Comparison of ENCODE assay signal across 10 cellular contexts in genomic region chr11:57647960-57648776, GRCh38. TPM values are rescaled to one million over a fixed set of nuclear protein-coding genes. Genes with fewer than 3 reads are reported as not detected.
DNase-seq lines count a peak whose midpoint lies in the region; ATAC-seq, FAIRE-seq and TF ChIP-seq lines count a peak whose summit lies in the region.
"Had no signal": no experiment of that assay in that cellular context is flagged by ENCODE, and none has a peak within 500 bp of the region (broad histone marks: within the 10 kb centered on the region; RNA-seq: fewer than 3 reads in every experiment).

No MANE protein-coding gene starts in this region.

- H3K27me3 Mint-ChIP-seq in H9 (ENCODE audit: low read depth) = peaks cover 25% of the 10 kb centered on the region
- peaks cover 55% of the 10 kb centered on the region for H3K27me3 Mint-ChIP-seq in activated naive CD8-positive, alpha-beta T cell treated with anti-CD3 and anti-CD28 coated beads for 36 hours

- H2BK120ac ChIP-seq in H9 (ENCODE audit: low read depth, low read length, poor library complexity, severe bottlenecking) = no peak overlapping the region

- no TSS peak for BruUV-seq in HepG2 (replicated peaks; lab: Mats Ljungman, UMichigan)

- H2BK15ac ChIP-seq in H9 (ENCODE audit: low read depth, low read length) = no peak overlapping the region

- H3K4me2 ChIP-seq in H9 (ENCODE audit: insufficient read depth, insufficient read length, low read length) = peak overlapping the region; percentile 51
- no peak overlapping the region for H3K4me2 ChIP-seq in HepG2 (ENCODE audit: low read depth, low read length)

- peak overlapping the region; percentile 42 to 95 (median 93); a peak in 4 of 7 replicates for H3K27ac Mint-ChIP-seq in H9
- H3K27ac Mint-ChIP-seq in activated naive CD8-positive, alpha-beta T cell treated with anti-CD3 and anti-CD28 coated beads for 36 hours = peak overlapping the region; percentile 31
- H3K27ac Mint-ChIP-seq: memory B cell had no signal

- no peak for FAIRE-seq in HepG2 (lab: Jason Lieb, UNC)

- POLR2A ChIA-PET in HepG2 (lab: Yijun Ruan, JAX) = interaction anchor here (1.4 kb wide), 1 partner anchor 8 kb away, joined by 3 read pairs; no protein-coding TSS in a partner anchor

- H3K9me3 ChIP-seq in H9 (ENCODE audit: control insufficient read depth, low read depth, low read length) = no peaks in the 10 kb centered on the region
- H3K9me3 ChIP-seq in HepG2 (ENCODE audit: low read length) = no peaks in the 10 kb centered on the region

- H3T11ph ChIP-seq in H9 (ENCODE audit: low read length) = no peak overlapping the region

- TF ChIP-seq CTCF in H9 (conservative IDR thresholded peaks at IDR 0.05) (no peak), HepG2 (CRISPR knock-in tag; IDR thresholded peaks at IDR 0.05) (no peak), brain microvascular endothelial cell (IDR thresholded peaks at IDR 0.05; ENCODE audit: low read depth, low read length, missing control alignments) (no peak)

- H3K9me3 Mint-ChIP-seq in H9 = no peaks in the 10 kb centered on the region
- no peaks in the 10 kb centered on the region for H3K9me3 Mint-ChIP-seq in activated naive CD8-positive, alpha-beta T cell treated with anti-CD3 and anti-CD28 coated beads for 36 hours
- H3K9me3 Mint-ChIP-seq: memory B cell had no signal

- H3K23me2 ChIP-seq in H9 (ENCODE audit: insufficient read length, low read depth, low read length, poor library complexity, severe bottlenecking) = peaks cover 16% of the 10 kb centered on the region

- H3K4me1 Mint-ChIP-seq in H9 = peaks cover 80 to 89% of the 10 kb centered on the region in 2 experiments
- peaks cover 47% of the 10 kb centered on the region for H3K4me1 Mint-ChIP-seq in activated naive CD8-positive, alpha-beta T cell treated with anti-CD3 and anti-CD28 coated beads for 36 hours

- H3K36me3 Mint-ChIP-seq in H9 (ENCODE audit: insufficient read depth in 1 of 3, low read depth in 3 of 3) = peaks cover 2 to 20% (median 15%) of the 10 kb centered on the region in 3 experiments; a peak in 6 of 7 replicates
- no peaks in the 10 kb centered on the region for H3K36me3 Mint-ChIP-seq in activated naive CD8-positive, alpha-beta T cell treated with anti-CD3 and anti-CD28 coated beads for 36 hours
- H3K36me3 Mint-ChIP-seq: memory B cell had no signal

- no peak overlapping the region for H4K5ac ChIP-seq in H9 (ENCODE audit: insufficient read length, low read depth, low read length)

- intact Hi-C loops in HepG2 (cut with micrococcal nuclease; ENCODE audit: unreplicated experiment) = no loop called here

- H3K23ac ChIP-seq in H9 (ENCODE audit: insufficient read length, low read depth, low read length) = no peak overlapping the region

- no peak overlapping the region for H2AFZ ChIP-seq in H9 (ENCODE audit: low read length)
- H2AFZ ChIP-seq in HepG2 (ENCODE audit: low read length) = no peak overlapping the region

- H4K91ac ChIP-seq in H9 (ENCODE audit: insufficient read length, low read depth, low read length) = no peak overlapping the region

- no peak overlapping the region for H3K18ac ChIP-seq in H9 (ENCODE audit: insufficient read length, low read depth, low read length)

- H4K20me1 ChIP-seq in H9 (ENCODE audit: control insufficient read depth, insufficient read depth, insufficient read length) (no peaks in the 10 kb centered on the region), HepG2 (ENCODE audit: insufficient read depth, low read length) (no peaks in the 10 kb centered on the region)

- H3K79me2 ChIP-seq in H9 (ENCODE audit: insufficient read depth, low read length) = no peaks in the 10 kb centered on the region
- H3K79me2 ChIP-seq in HepG2 (ENCODE audit: insufficient read depth, low read length) = no peaks in the 10 kb centered on the region

- H3K27me3 ChIP-seq in H9 (ENCODE audit: insufficient read depth, low read length) (no peaks in the 10 kb centered on the region; the same call in 1 of the 2 replicates), HepG2 (ENCODE audit: control insufficient read depth in 1 of 2, insufficient read depth in 2 of 2, low read length in 2 of 2) (peaks cover 9 to 46% of the 10 kb centered on the region in 2 experiments), brain microvascular endothelial cell (replicated peaks) (peaks cover 20% of the 10 kb centered on the region)

- peaks cover 19% of the 10 kb centered on the region for H3K4me1 ChIP-seq in H9 (ENCODE audit: insufficient read depth, low read length)
- H3K4me1 ChIP-seq in HepG2 (ENCODE audit: insufficient read depth, low read length) = peaks cover 22% of the 10 kb centered on the region

- H2BK12ac ChIP-seq in H9 (ENCODE audit: insufficient read length, low read depth, low read length) = no peak overlapping the region

- in situ Hi-C loops in HepG2 (cut with HindIII; ENCODE audit: extremely low pct_ligation_motif_present, low pct_unique_long_range_greater_than_20kb) = loop anchor here (10.0 kb wide), 1 partner anchor 193 kb away; no protein-coding TSS in a partner anchor
- in situ Hi-C loops in brain microvascular endothelial cell (cut with HindIII; ENCODE audit: low pct_ligation_motif_present, low sequenced_read_pairs) = loop anchor here (10.0 kb wide), 1 partner anchor 83 kb away; the partner anchor contains the start of gene UBE2L6

- no peak overlapping the region for H3K14ac ChIP-seq in H9 (ENCODE audit: insufficient read depth, low read length)

- H3K4ac ChIP-seq in H9 (ENCODE audit: low read depth, low read length) = no peak overlapping the region

- DNase-seq in AG08396 (ENCODE audit: low spot score) = peak; percentile 36
- peak; percentile 42 for DNase-seq in H9
- no peak for DNase-seq in activated naive CD8-positive, alpha-beta T cell treated with anti-CD3 and anti-CD28 coated beads for 36 hours
- DNase-seq in HepG2 (ENCODE audit: low spot score) = no peak
- DNase-seq in brain microvascular endothelial cell = no peak
- DNase-seq in NCI-H187 (lab: John Stamatoyannopoulos, UW) = no peak
- DNase-seq in GOT3 (lab: John Stamatoyannopoulos, UW) = no peak

- H3K27ac ChIP-seq in H9 (ENCODE audit: insufficient read length, low read depth, low read length) = no peak overlapping the region
- no peak overlapping the region for H3K27ac ChIP-seq in HepG2 (ENCODE audit: extremely low read length, insufficient read depth, low read length)
- H3K27ac ChIP-seq in brain microvascular endothelial cell = no peak overlapping the region

- CTCF ChIA-PET in HepG2 (lab: Yijun Ruan, JAX; ENCODE audit: low intra/inter-chr PET ratio, low total read pairs) = no interaction called here

- no peak overlapping the region for H2BK20ac ChIP-seq in H9 (ENCODE audit: low read depth, low read length, poor library complexity, severe bottlenecking)

- ATAC-seq in HepG2 (peak; percentile 13; the same call in 2 of the 3 replicates), GM19455 (IDR thresholded peaks at IDR 0.05; ENCODE audit: unreplicated experiment) (no peak)

- H3K56ac ChIP-seq in H9 (ENCODE audit: insufficient read length, low read depth, low read length) = no peak overlapping the region

- TF ChIP-seq EP300 in HepG2 (IDR thresholded peaks at IDR 0.05; ENCODE audit: low read depth in 2 of 2, low read length in 2 of 2) = no peak
- TF ChIP-seq EP300 in HepG2 (CRISPR knock-in tag; IDR thresholded peaks at IDR 0.05; ENCODE audit: borderline replicate concordance) = no peak

- H2BK5ac ChIP-seq in H9 (ENCODE audit: insufficient read length, low read length) = no peak overlapping the region

- no CpG with 5 or more reads among the region's 11 CpGs for WGBS in H9 (ENCODE audit: extremely low coverage, insufficient read length, low lambda C conversion rate)
- 6% methylated on average over 2 of the region's 11 CpGs for WGBS in HepG2 (ENCODE audit: low lambda C conversion rate)

- H2AK5ac ChIP-seq in H9 (ENCODE audit: insufficient read length, low read length) = no peak overlapping the region

- H4K8ac ChIP-seq in H9 (replicated peaks; ENCODE audit: insufficient read length, low read depth, low read length) = no peak overlapping the region

- H3K79me1 ChIP-seq in H9 (ENCODE audit: insufficient read depth, low read depth, low read length, poor library complexity, severe bottlenecking) = no peaks in the 10 kb centered on the region

- H3K36me3 ChIP-seq in HepG2 (replicated peaks in 1 of 2; ENCODE audit: control insufficient read depth in 1 of 2, insufficient read depth in 2 of 2, low read length in 2 of 2) = no peaks in the 10 kb centered on the region
- no peaks in the 10 kb centered on the region for H3K36me3 ChIP-seq in brain microvascular endothelial cell (replicated peaks)

- H3K4me3 Mint-ChIP-seq in H9 = peak overlapping the region; percentile 62 to 83
- peak overlapping the region; percentile 68 for H3K4me3 Mint-ChIP-seq in activated naive CD8-positive, alpha-beta T cell treated with anti-CD3 and anti-CD28 coated beads for 36 hours

- H3K4me3 ChIP-seq in HepG2 (replicated peaks in 1 of 3; ENCODE audit: insufficient read depth in 1 of 3, low read depth in 2 of 3, low read length in 3 of 3) = no peak overlapping the region
- no peak overlapping the region for H3K4me3 ChIP-seq in brain microvascular endothelial cell (ENCODE audit: low read depth, low read length)

- H3K9ac ChIP-seq in H9 (ENCODE audit: extremely low read depth, insufficient read length, low read length) = peak overlapping the region; percentile 17
- no peak overlapping the region for H3K9ac ChIP-seq in HepG2 (ENCODE audit: insufficient read depth, low read depth, low read length)

- TF ChIP-seq POLR2A in HepG2 (IDR thresholded peaks at IDR 0.05; ENCODE audit: insufficient read depth in 1 of 2, low read depth in 2 of 2, low read length in 2 of 2) = no peak

- TF ChIP-seq RAD21 in HepG2 (CRISPR knock-in tag; IDR thresholded peaks at IDR 0.05) = no peak

RNA-seq across cellular contexts. Expression of gene YPEL4, which starts 1.5 kb away (rescaled TPM):
- total RNA-seq in H9 (2021) (0.13 TPM in 1 of 2 replicates, not detected in the other), HepG2 (2016; rRNA removed; fragmentation: Illumina TruSeq; extraction: Trizol) (not detected in 2 replicates)
- under 1 TPM; 0.38 to 0.56 TPM for total RNA-seq in activated naive CD8-positive, alpha-beta T cell treated with anti-CD3 and anti-CD28 coated beads for 36 hours
- not detected in 2 replicates for total RNA-seq in HepG2 (2016; cell fraction: cytosol; rRNA removed; fragmentation: Illumina TruSeq; extraction: Trizol; ENCODE audit: low read depth)
- total RNA-seq in HepG2 (2016; cell fraction: insoluble cytoplasmic fraction; rRNA removed; fragmentation: Illumina TruSeq; extraction: Trizol) = not detected in 2 replicates
- not detected in 2 replicates for total RNA-seq in HepG2 (2016; cell fraction: membrane; rRNA removed; fragmentation: Illumina TruSeq; extraction: Trizol)
- total RNA-seq in HepG2 (2016; cell fraction: nucleus; rRNA removed; fragmentation: Illumina TruSeq; extraction: Trizol) = not detected in 2 replicates
- 0.04 TPM in 1 of 2 replicates, not detected in the other for polyA plus RNA-seq in HepG2 (2011; rRNA removed)
- 0.05 TPM in 1 of 2 replicates, not detected in the other for polyA plus RNA-seq in HepG2 (2011; cell fraction: cytosol; rRNA removed)
- polyA plus RNA-seq in HepG2 (2011; cell fraction: nucleus; rRNA removed) = 0.10 TPM in 1 of 2 replicates, not detected in the other
- 0.17 and 0.20 TPM in 2 replicates for polyA plus RNA-seq in HepG2 (2012)
- not detected in 2 replicates for polyA plus RNA-seq in HepG2 (2016; cell fraction: cytosol; fragmentation: Illumina TruSeq; extraction: Trizol; ENCODE audit: low read depth)
- polyA plus RNA-seq in HepG2 (2016; cell fraction: insoluble cytoplasmic fraction; fragmentation: Illumina TruSeq; extraction: Trizol; ENCODE audit: low read depth) = not detected in 2 replicates
- not detected in 2 replicates for polyA plus RNA-seq in HepG2 (2016; cell fraction: membrane; fragmentation: Illumina TruSeq; extraction: Trizol; ENCODE audit: low read depth)
- not detected in 2 replicates for polyA plus RNA-seq in HepG2 (2016; cell fraction: nucleus; fragmentation: Illumina TruSeq; extraction: Trizol; ENCODE audit: insufficient read depth, low read depth)
- not detected in 2 replicates for polyA minus RNA-seq in HepG2 (2011; rRNA and poly(A)+ RNA removed; ENCODE audit: low replicate concordance)
- polyA minus RNA-seq in HepG2 (2011; cell fraction: cytosol; rRNA and poly(A)+ RNA removed) = not detected in 2 replicates
- polyA minus RNA-seq in HepG2 (2011; cell fraction: nucleus; rRNA and poly(A)+ RNA removed) = not detected in 2 replicates

RNA-seq across cellular contexts. Expression of gene CLP1, which starts 9.4 kb away (rescaled TPM):
- 35.5 and 37.4 TPM in 2 replicates for total RNA-seq in H9 (2021)
- 10 to 100 TPM; 22.0 to 22.2 TPM for total RNA-seq in activated naive CD8-positive, alpha-beta T cell treated with anti-CD3 and anti-CD28 coated beads for 36 hours
- total RNA-seq in HepG2 (2016; rRNA removed; fragmentation: Illumina TruSeq; extraction: Trizol) = 24.8 and 41.9 TPM in 2 replicates
- total RNA-seq in HepG2 (2016; cell fraction: cytosol; rRNA removed; fragmentation: Illumina TruSeq; extraction: Trizol; ENCODE audit: low read depth) = 4.7 and 5.1 TPM in 2 replicates
- total RNA-seq in HepG2 (2016; cell fraction: insoluble cytoplasmic fraction; rRNA removed; fragmentation: Illumina TruSeq; extraction: Trizol) = 26.5 and 41.5 TPM in 2 replicates
- total RNA-seq in HepG2 (2016; cell fraction: membrane; rRNA removed; fragmentation: Illumina TruSeq; extraction: Trizol) = 8.1 and 10.5 TPM in 2 replicates
- 11.3 and 13.5 TPM in 2 replicates for total RNA-seq in HepG2 (2016; cell fraction: nucleus; rRNA removed; fragmentation: Illumina TruSeq; extraction: Trizol)
- polyA plus RNA-seq in HepG2 (2011; rRNA removed) = 13.3 and 14.6 TPM in 2 replicates
- 16.9 and 20.8 TPM in 2 replicates for polyA plus RNA-seq in HepG2 (2011; cell fraction: cytosol; rRNA removed)
- 10.1 and 10.3 TPM in 2 replicates for polyA plus RNA-seq in HepG2 (2011; cell fraction: nucleus; rRNA removed)
- polyA plus RNA-seq in HepG2 (2012) = 9.8 and 13.0 TPM in 2 replicates
- 1.6 and 1.8 TPM in 2 replicates for polyA plus RNA-seq in HepG2 (2016; cell fraction: cytosol; fragmentation: Illumina TruSeq; extraction: Trizol; ENCODE audit: low read depth)
- 30.1 and 32.4 TPM in 2 replicates for polyA plus RNA-seq in HepG2 (2016; cell fraction: insoluble cytoplasmic fraction; fragmentation: Illumina TruSeq; extraction: Trizol; ENCODE audit: low read depth)
- 3.0 and 3.8 TPM in 2 replicates for polyA plus RNA-seq in HepG2 (2016; cell fraction: membrane; fragmentation: Illumina TruSeq; extraction: Trizol; ENCODE audit: low read depth)
- polyA plus RNA-seq in HepG2 (2016; cell fraction: nucleus; fragmentation: Illumina TruSeq; extraction: Trizol; ENCODE audit: insufficient read depth, low read depth) = 14.5 and 16.1 TPM in 2 replicates
- polyA minus RNA-seq in HepG2 (2011; rRNA and poly(A)+ RNA removed; ENCODE audit: low replicate concordance) = 25.6 and 33.0 TPM in 2 replicates
- 7.0 and 7.7 TPM in 2 replicates for polyA minus RNA-seq in HepG2 (2011; cell fraction: cytosol; rRNA and poly(A)+ RNA removed)
- polyA minus RNA-seq in HepG2 (2011; cell fraction: nucleus; rRNA and poly(A)+ RNA removed) = 4.4 and 5.3 TPM in 2 replicates

RNA-seq across cellular contexts. Expression of gene ZDHHC5, which starts 19.7 kb away (rescaled TPM):
- total RNA-seq in H9 (2021) = 65.2 and 67.2 TPM in 2 replicates
- total RNA-seq in activated naive CD8-positive, alpha-beta T cell treated with anti-CD3 and anti-CD28 coated beads for 36 hours = 10 to 100 TPM; 74.0 to 78.6 TPM
- 20.3 and 26.6 TPM in 2 replicates for total RNA-seq in HepG2 (2016; rRNA removed; fragmentation: Illumina TruSeq; extraction: Trizol)
- 6.3 and 6.7 TPM in 2 replicates for total RNA-seq in HepG2 (2016; cell fraction: cytosol; rRNA removed; fragmentation: Illumina TruSeq; extraction: Trizol; ENCODE audit: low read depth)
- 18.8 and 25.9 TPM in 2 replicates for total RNA-seq in HepG2 (2016; cell fraction: insoluble cytoplasmic fraction; rRNA removed; fragmentation: Illumina TruSeq; extraction: Trizol)
- total RNA-seq in HepG2 (2016; cell fraction: membrane; rRNA removed; fragmentation: Illumina TruSeq; extraction: Trizol) = 19.1 and 20.9 TPM in 2 replicates
- total RNA-seq in HepG2 (2016; cell fraction: nucleus; rRNA removed; fragmentation: Illumina TruSeq; extraction: Trizol) = 28.7 and 30.0 TPM in 2 replicates
- polyA plus RNA-seq in HepG2 (2011; rRNA removed) = 34.0 and 42.4 TPM in 2 replicates
- polyA plus RNA-seq in HepG2 (2011; cell fraction: cytosol; rRNA removed) = 27.4 and 33.9 TPM in 2 replicates
- 28.1 and 30.8 TPM in 2 replicates for polyA plus RNA-seq in HepG2 (2011; cell fraction: nucleus; rRNA removed)
- 20.6 and 23.1 TPM in 2 replicates for polyA plus RNA-seq in HepG2 (2012)
- 3.1 and 3.8 TPM in 2 replicates for polyA plus RNA-seq in HepG2 (2016; cell fraction: cytosol; fragmentation: Illumina TruSeq; extraction: Trizol; ENCODE audit: low read depth)
- 19.0 and 21.5 TPM in 2 replicates for polyA plus RNA-seq in HepG2 (2016; cell fraction: insoluble cytoplasmic fraction; fragmentation: Illumina TruSeq; extraction: Trizol; ENCODE audit: low read depth)
- 11.4 and 13.6 TPM in 2 replicates for polyA plus RNA-seq in HepG2 (2016; cell fraction: membrane; fragmentation: Illumina TruSeq; extraction: Trizol; ENCODE audit: low read depth)
- 39.9 and 44.1 TPM in 2 replicates for polyA plus RNA-seq in HepG2 (2016; cell fraction: nucleus; fragmentation: Illumina TruSeq; extraction: Trizol; ENCODE audit: insufficient read depth, low read depth)
- 86.9 and 107 TPM in 2 replicates for polyA minus RNA-seq in HepG2 (2011; rRNA and poly(A)+ RNA removed; ENCODE audit: low replicate concordance)
- 18.9 and 25.6 TPM in 2 replicates for polyA minus RNA-seq in HepG2 (2011; cell fraction: cytosol; rRNA and poly(A)+ RNA removed)
- 30.5 and 36.2 TPM in 2 replicates for polyA minus RNA-seq in HepG2 (2011; cell fraction: nucleus; rRNA and poly(A)+ RNA removed)

RNA-seq across cellular contexts. Expression of gene SERPING1, which starts 50.7 kb away (rescaled TPM):
- 35.2 and 37.9 TPM in 2 replicates for total RNA-seq in H9 (2021)
- under 1 TPM; 0.41 to 0.68 TPM for total RNA-seq in activated naive CD8-positive, alpha-beta T cell treated with anti-CD3 and anti-CD28 coated beads for 36 hours
- 1.6 and 2.0 TPM in 2 replicates for total RNA-seq in HepG2 (2016; rRNA removed; fragmentation: Illumina TruSeq; extraction: Trizol)
- total RNA-seq in HepG2 (2016; cell fraction: cytosol; rRNA removed; fragmentation: Illumina TruSeq; extraction: Trizol; ENCODE audit: low read depth) = 0.71 TPM in 2 replicates
- total RNA-seq in HepG2 (2016; cell fraction: insoluble cytoplasmic fraction; rRNA removed; fragmentation: Illumina TruSeq; extraction: Trizol) = 1.5 and 1.9 TPM in 2 replicates
- total RNA-seq in HepG2 (2016; cell fraction: membrane; rRNA removed; fragmentation: Illumina TruSeq; extraction: Trizol) = 0.87 and 1.2 TPM in 2 replicates
- total RNA-seq in HepG2 (2016; cell fraction: nucleus; rRNA removed; fragmentation: Illumina TruSeq; extraction: Trizol) = 3.8 and 5.3 TPM in 2 replicates
- polyA plus RNA-seq in HepG2 (2011; rRNA removed) = 10.4 and 23.3 TPM in 2 replicates
- polyA plus RNA-seq in HepG2 (2011; cell fraction: cytosol; rRNA removed) = 10.6 and 20.0 TPM in 2 replicates
- polyA plus RNA-seq in HepG2 (2011; cell fraction: nucleus; rRNA removed) = 13.7 and 21.4 TPM in 2 replicates
- polyA plus RNA-seq in HepG2 (2012) = 10.2 and 20.7 TPM in 2 replicates
- polyA plus RNA-seq in HepG2 (2016; cell fraction: cytosol; fragmentation: Illumina TruSeq; extraction: Trizol; ENCODE audit: low read depth) = 2.0 and 2.4 TPM in 2 replicates
- 5.1 and 5.2 TPM in 2 replicates for polyA plus RNA-seq in HepG2 (2016; cell fraction: insoluble cytoplasmic fraction; fragmentation: Illumina TruSeq; extraction: Trizol; ENCODE audit: low read depth)
- polyA plus RNA-seq in HepG2 (2016; cell fraction: membrane; fragmentation: Illumina TruSeq; extraction: Trizol; ENCODE audit: low read depth) = 2.1 and 3.4 TPM in 2 replicates
- 15.9 and 17.7 TPM in 2 replicates for polyA plus RNA-seq in HepG2 (2016; cell fraction: nucleus; fragmentation: Illumina TruSeq; extraction: Trizol; ENCODE audit: insufficient read depth, low read depth)
- polyA minus RNA-seq in HepG2 (2011; rRNA and poly(A)+ RNA removed; ENCODE audit: low replicate concordance) = 8.2 TPM in 1 of 2 replicates, not detected in the other
- 4.2 and 11.2 TPM in 2 replicates for polyA minus RNA-seq in HepG2 (2011; cell fraction: cytosol; rRNA and poly(A)+ RNA removed)
- polyA minus RNA-seq in HepG2 (2011; cell fraction: nucleus; rRNA and poly(A)+ RNA removed) = 2.2 and 7.8 TPM in 2 replicates
- total RNA-seq: T-helper 2 cell treated with Interferon-gamma antibody and Interleukin-4, amounts not matched to agents 100 ng/mL and 5 ng/mL, for 36 hours had no signal

Comparison
In these comparisons a context has a peak if more than half of its experiments do, and no peak if none do; other contexts are left out.
1. DNase-seq: peak in AG08396 (single experiment) and H9 (single experiment); none in activated naive CD8-positive, alpha-beta T cell treated with anti-CD3 and anti-CD28 coated beads for 36 hours (single experiment), HepG2 (single experiment), brain microvascular endothelial cell (single experiment), NCI-H187 (0 of 2) and GOT3 (single experiment).